ENCODE assay signal across 8 cellular contexts in the genomic region with DNA sequence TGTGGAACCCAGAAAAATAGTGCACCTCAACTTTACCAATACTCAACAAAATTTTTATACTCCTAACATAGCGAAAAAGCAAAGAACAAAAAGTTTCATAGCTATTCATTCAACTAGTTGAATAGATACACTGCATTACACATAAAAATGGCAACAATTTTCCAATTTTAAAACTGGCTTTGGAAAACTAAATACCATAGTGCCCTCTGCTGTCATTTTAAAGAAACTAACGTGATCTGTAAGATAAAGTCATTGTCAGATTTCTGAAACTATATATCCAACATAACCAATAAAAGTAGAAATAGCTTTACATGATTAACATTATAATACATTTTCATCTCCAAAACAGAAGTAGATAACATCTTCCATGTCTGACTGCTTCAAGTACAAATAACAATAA. TPM values are rescaled to one million over a fixed set of nuclear protein-coding genes. Genes with fewer than 3 reads are reported as not detected.
DNase-seq lines count a peak whose midpoint lies in the region; ATAC-seq and TF ChIP-seq lines count a peak whose summit lies in the region.

No MANE protein-coding gene starts in this region.

- TF ChIP-seq CTCF in hepatocyte (IDR thresholded peaks at IDR 0.05; ENCODE audit: poor library complexity) = peak; percentile 59

- TF ChIP-seq EP300 in Ishikawa (IDR thresholded peaks at IDR 0.05; ENCODE audit: borderline replicate concordance) = no peak

- H3K9me2 ChIP-seq in hepatocyte (replicated peaks; ENCODE audit: insufficient read depth) = no peaks in the 10 kb centered on the region

- H3K27ac ChIP-seq in hepatocyte = no peak overlapping the region

- H3K9me3 ChIP-seq in hepatocyte (ENCODE audit: low read depth) = peaks cover 6% of the 10 kb centered on the region

- H3K4me3 ChIP-seq in hepatocyte = no peak overlapping the region

- WGBS in hepatocyte (ENCODE audit: low lambda C conversion rate, missing lambda C conversion rate) = 25% methylated on average over 2 of the region's 2 CpGs

- ATAC-seq in HG03196 (IDR thresholded peaks at IDR 0.05; ENCODE audit: unreplicated experiment) (no peak), HG03378 (IDR thresholded peaks at IDR 0.05; ENCODE audit: unreplicated experiment) (no peak)

- no peak overlapping the region for H3K4me2 ChIP-seq in hepatocyte

- DNase-seq in COR-L47 (lab: John Stamatoyannopoulos, UW) (peak; percentile 24), SKM-1 treated with dmso at 0.1 percent for 144 hours (lab: John Stamatoyannopoulos, UW; ENCODE audit: unreplicated experiment) (peak; percentile 12), hepatocyte (ENCODE audit: low spot score) (peak; percentile 49), GF-D8 (lab: John Stamatoyannopoulos, UW) (no peak), CD1c-positive myeloid dendritic cell (ENCODE audit: extremely low spot score) (no peak)

- H3K36me3 ChIP-seq in hepatocyte (replicated peaks; ENCODE audit: insufficient read depth, low read depth) = no peaks in the 10 kb centered on the region

- no peaks in the 10 kb centered on the region for H3K79me2 ChIP-seq in hepatocyte

- no peaks in the 10 kb centered on the region for H4K20me1 ChIP-seq in hepatocyte (ENCODE audit: insufficient read depth, poor library complexity, severe bottlenecking)

- H2AFZ ChIP-seq in hepatocyte = no peak overlapping the region

- peak; percentile 56 for TF ChIP-seq RAD21 in Ishikawa (IDR thresholded peaks at IDR 0.05; ENCODE audit: low read depth)

- H3K4me1 ChIP-seq in hepatocyte (ENCODE audit: insufficient read depth) = no peaks in the 10 kb centered on the region

- H3K27me3 ChIP-seq in hepatocyte = no peaks in the 10 kb centered on the region

TF ChIP-seq in Ishikawa, 13 proteins besides CTCF, POLR2A, EP300 and RAD21:
- no peak for TF ChIP-seq FOXM1 (IDR thresholded peaks at IDR 0.05; ENCODE audit: borderline replicate concordance, low read depth)
- TF ChIP-seq TAF1 (IDR thresholded peaks at IDR 0.05; ENCODE audit: low read depth) = no peak
- no peak for TF ChIP-seq CEBPB (IDR thresholded peaks at IDR 0.05)
- no peak for TF ChIP-seq TCF12 (IDR thresholded peaks at IDR 0.05; ENCODE audit: low read depth)
- TF ChIP-seq, protein P1, sequence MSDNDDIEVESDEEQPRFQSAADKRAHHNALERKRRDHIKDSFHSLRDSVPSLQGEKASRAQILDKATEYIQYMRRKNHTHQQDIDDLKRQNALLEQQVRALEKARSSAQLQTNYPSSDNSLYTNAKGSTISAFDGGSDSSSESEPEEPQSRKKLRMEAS (IDR thresholded peaks at IDR 0.05) = no peak
- TF ChIP-seq TEAD4 (IDR thresholded peaks at IDR 0.05) = no peak
- TF ChIP-seq YY1 (IDR thresholded peaks at IDR 0.05; ENCODE audit: low read depth) = no peak
- no peak for TF ChIP-seq EGR1 (IDR thresholded peaks at IDR 0.05)

RNA-seq across cellular contexts. Expression of a gene that starts 31.6 kb away (rescaled TPM):
- 7.8 and 14.1 TPM in 2 replicates for total RNA-seq in hepatocyte
- 2.5 and 2.7 TPM in 2 replicates for polyA plus RNA-seq in hepatocyte

Comparison
In these comparisons a context has a peak if more than half of its experiments do, and no peak if none do; other contexts are left out.
1. DNase-seq: peak in COR-L47 (single experiment), SKM-1 treated with dmso at 0.1 percent for 144 hours (single experiment) and hepatocyte (single experiment); none in GF-D8 (single experiment) and CD1c-positive myeloid dendritic cell (single experiment).